In genomic region chr20:37102571-37102970, GRCh38 we compare ENCODE assay signal across 1 cellular context.
TF ChIP-seq lines count a peak whose summit lies in the region.

No MANE protein-coding gene starts in this region.

TF ChIP-seq in GM23338, 12 proteins besides CTCF, POLR2A, EP300 and RAD21 (continued from another document):
- TF ChIP-seq ZNF462 (CRISPR knock-in tag; IDR thresholded peaks at IDR 0.05) (no peak), REST (IDR thresholded peaks at IDR 0.05; ENCODE audit: unreplicated experiment) (no peak), ZNF114 (CRISPR knock-in tag; IDR thresholded peaks at IDR 0.05) (no peak), ETS1 (IDR thresholded peaks at IDR 0.05) (no peak), NANOG (IDR thresholded peaks at IDR 0.05; ENCODE audit: borderline replicate concordance) (no peak), JUNB (IDR thresholded peaks at IDR 0.05; ENCODE audit: unreplicated experiment) (no peak), CREB1 (CRISPR knock-in tag; IDR thresholded peaks at IDR 0.05; ENCODE audit: low read depth) (no peak), EZH2phosphoT487 (IDR thresholded peaks at IDR 0.05; ENCODE audit: unreplicated experiment) (no peak), ZNF331 (CRISPR knock-in tag; IDR thresholded peaks at IDR 0.05; ENCODE audit: low read depth) (no peak)
